1 cellular context compared by ENCODE assay signal in the genomic region with DNA sequence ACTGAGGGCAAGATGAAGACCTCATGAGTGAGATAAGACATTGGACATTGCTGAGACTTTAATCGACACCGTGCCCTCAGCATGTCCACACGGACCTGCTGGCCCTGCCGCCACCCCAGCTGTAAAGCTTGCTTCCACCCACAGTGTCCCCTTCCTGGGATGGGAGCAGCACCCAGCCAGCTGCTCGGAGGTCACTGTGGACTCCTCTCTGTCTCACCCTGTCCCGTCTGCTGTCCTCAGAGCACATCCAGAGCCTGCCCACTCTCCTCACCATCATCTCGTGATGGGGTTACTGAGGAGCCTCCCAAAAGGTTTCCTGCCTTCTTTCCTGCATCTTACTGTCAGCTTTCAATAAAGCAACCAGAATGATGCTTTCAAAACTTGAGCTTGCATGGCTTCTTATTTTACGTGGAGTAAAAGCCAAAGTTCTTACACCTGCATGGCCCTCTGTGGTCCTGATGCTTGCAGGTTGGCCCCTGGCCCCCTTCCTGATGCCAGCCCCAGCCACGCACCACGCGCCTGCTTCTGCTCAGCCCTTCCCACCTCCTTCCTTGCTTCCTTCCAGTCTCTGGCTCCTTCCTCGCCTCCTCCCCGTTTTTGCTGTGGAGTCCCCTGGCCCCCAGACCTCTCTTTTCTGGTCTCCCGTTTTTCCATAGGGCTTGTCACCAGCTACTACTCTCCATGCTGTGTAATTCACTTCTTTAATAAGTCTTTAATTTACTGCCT.
A peak's percentile ranks its signal among the peaks of the same experiment; 100 is the strongest.
TF ChIP-seq lines count a peak whose summit lies in the region.

No MANE protein-coding gene starts in this region.

TF ChIP-seq in GM12878, 131 proteins besides CTCF, POLR2A, EP300 and RAD21:
- TF ChIP-seq PRDM15 (CRISPR knock-in tag; IDR thresholded peaks at IDR 0.05) (no peak), PAX5 (IDR thresholded peaks at IDR 0.05; ENCODE audit: borderline replicate concordance, low read depth, low read length) (peak; percentile 7; the same call in 1 of the 2 replicates)
